Comparison of ENCODE assay signal across 9 cellular contexts in the genomic region with DNA sequence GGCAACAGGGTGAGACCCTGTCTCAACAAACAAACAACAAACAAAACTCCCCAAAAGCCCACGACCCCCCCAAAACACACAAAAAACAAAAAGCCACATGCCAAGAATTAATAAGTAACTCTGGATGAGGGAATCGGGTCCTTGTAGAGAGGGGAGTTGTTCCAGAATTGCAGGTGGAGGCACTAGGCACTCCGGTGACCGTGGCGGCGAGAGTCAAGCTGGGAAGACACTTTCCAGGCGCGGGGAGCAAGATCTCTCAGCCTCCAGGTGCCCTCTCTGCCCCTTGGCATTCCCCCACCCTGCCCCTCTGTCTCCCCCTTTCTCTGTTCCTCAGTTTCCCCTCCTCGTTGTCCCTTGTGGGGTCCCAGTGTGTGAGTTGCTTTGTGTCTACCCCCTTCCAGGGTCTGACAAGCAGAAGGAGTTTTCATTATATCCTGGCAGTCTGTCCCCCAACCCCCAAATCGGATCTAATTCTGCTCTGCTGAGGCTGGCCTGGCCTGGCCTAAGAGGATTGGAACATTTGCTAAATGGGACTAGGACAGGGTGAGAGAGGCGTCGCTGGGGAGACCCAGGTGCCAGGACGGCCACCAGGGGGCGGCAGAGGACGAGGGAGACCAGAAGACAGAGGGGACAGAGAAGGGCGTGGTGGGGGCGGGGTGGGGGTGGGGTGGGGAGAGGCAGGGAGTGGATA. TPM values are rescaled to one million over a fixed set of nuclear protein-coding genes. Genes with fewer than 3 reads are reported as not detected.
DNase-seq lines count a peak whose midpoint lies in the region; ATAC-seq, FAIRE-seq and TF ChIP-seq lines count a peak whose summit lies in the region.
"Had no signal": no experiment of that assay in that cellular context is flagged by ENCODE, and none has a peak within 500 bp of the region (broad histone marks: within the 10 kb centered on the region; RNA-seq: fewer than 3 reads in every experiment).

No MANE protein-coding gene starts in this region.

- no peaks in the 10 kb centered on the region for H3K36me3 ChIP-seq in keratinocyte (ENCODE audit: control insufficient read depth in 2 of 2, extremely low read depth in 1 of 2, insufficient read depth in 2 of 2, low read length in 2 of 2)

- no peak overlapping the region for H3K4me3 Mint-ChIP-seq in MCF 10A (ENCODE audit: unreplicated experiment)

- ATAC-seq in HG02852 (IDR thresholded peaks at IDR 0.05; ENCODE audit: unreplicated experiment): no peak

- no peak overlapping the region for H3K27ac ChIP-seq in keratinocyte (ENCODE audit: control insufficient read depth, insufficient read depth, low read length)

- H3K27me3 ChIP-seq in keratinocyte (ENCODE audit: control insufficient read depth, extremely low read depth, insufficient read depth, low read length): no peaks in the 10 kb centered on the region

- no peaks in the 10 kb centered on the region for H3K9me1 ChIP-seq in keratinocyte (ENCODE audit: control insufficient read depth, extremely low read depth, insufficient read depth, low read length)

- TF ChIP-seq CTCF in WI38 (IDR thresholded peaks at IDR 0.05; ENCODE audit: low read depth, low read length): peak; percentile 39
- peak; percentile 48 for TF ChIP-seq CTCF in MCF 10A (IDR thresholded peaks at IDR 0.05; ENCODE audit: unreplicated experiment)
- TF ChIP-seq CTCF in keratinocyte (optimal IDR thresholded peaks at IDR 0.05 in 1 of 3, IDR thresholded peaks at IDR 0.05 in 1 of 3, conservative IDR thresholded peaks at IDR 0.05 in 1 of 3; ENCODE audit: extremely low read depth in 1 of 3, insufficient read depth in 2 of 3, low read length in 3 of 3): peak; percentile 36 to 81 (median 76)

- H3K27ac Mint-ChIP-seq in MCF 10A (ENCODE audit: low read depth, unreplicated experiment): no peak overlapping the region

- no peaks in the 10 kb centered on the region for H3K9me3 ChIP-seq in keratinocyte (ENCODE audit: control insufficient read depth, low read depth, low read length)

- H3K4me1 Mint-ChIP-seq in MCF 10A (ENCODE audit: insufficient read depth, unreplicated experiment): no peaks in the 10 kb centered on the region

- no peaks in the 10 kb centered on the region for H4K20me1 ChIP-seq in keratinocyte (ENCODE audit: control insufficient read depth, extremely low read depth, insufficient read depth, low read length)

- H3K4me1 ChIP-seq in keratinocyte (ENCODE audit: control insufficient read depth, extremely low read depth, insufficient read depth, low read length): no peaks in the 10 kb centered on the region

- peaks cover 8% of the 10 kb centered on the region for H3K27me3 Mint-ChIP-seq in MCF 10A (ENCODE audit: insufficient read depth, unreplicated experiment)

- dilution Hi-C loops in keratinocyte (cut with MboI; ENCODE audit: extremely low pct_ligation_motif_present, low sequenced_read_pairs): no loop called here

- no peaks in the 10 kb centered on the region for H3K36me3 Mint-ChIP-seq in MCF 10A (ENCODE audit: insufficient read depth, unreplicated experiment)

- H3K4me2 ChIP-seq in keratinocyte (ENCODE audit: control insufficient read depth, extremely low read depth, insufficient read depth, low read depth, low read length): no peak overlapping the region

- intact Hi-C loops in MCF 10A (cut with micrococcal nuclease): no loop called here

- H3K79me2 ChIP-seq in keratinocyte (ENCODE audit: control insufficient read depth, insufficient read depth, low read length): no peaks in the 10 kb centered on the region

- no peak for FAIRE-seq in keratinocyte (lab: Jason Lieb, UNC)
- FAIRE-seq: A204.1 had no signal

- CTCF ChIA-PET in MCF 10A (lab: Yijun Ruan, JAX): interaction anchor here (0.5 to 1.2 kb wide), 3 partner anchors 22 to 81 kb away, joined by 3 to 5 read pairs (median 3); no protein-coding TSS in a partner anchor

- BruUV-seq in MCF 10A (replicated peaks; lab: Mats Ljungman, UMichigan): no TSS peak

- H3K9me3 Mint-ChIP-seq in MCF 10A (ENCODE audit: unreplicated experiment): no peaks in the 10 kb centered on the region

- no peak overlapping the region for H3K4me3 ChIP-seq in WI38 (ENCODE audit: low read depth, low read length)
- H3K4me3 ChIP-seq in keratinocyte (ENCODE audit: control insufficient read depth in 2 of 3, extremely low read depth in 1 of 3, insufficient read depth in 2 of 3, low read depth in 1 of 3, low read length in 3 of 3): no peak overlapping the region

- H3K9ac ChIP-seq in keratinocyte (ENCODE audit: control insufficient read depth, extremely low read depth, insufficient read depth, low read length): no peak overlapping the region

- DNase-seq in DMS53 (lab: John Stamatoyannopoulos, UW) (peak; percentile 67), DMS53 treated with DMSO at 0.1 percent for 48 hours (lab: John Stamatoyannopoulos, UW; ENCODE audit: unreplicated experiment) (no peak), NCI-H1105 (lab: John Stamatoyannopoulos, UW) (peak; percentile 51), MCF 10A (ENCODE audit: unreplicated experiment) (peak; percentile 81), keratinocyte (ENCODE audit: low read depth, low spot score) (no peak)
- DNase-seq in stimulated activated CD4-positive, alpha-beta T cell treated with anti-CD3 and anti-CD28 coated beads, Interleukin-2, amount 100 ng/mL, for 48 hours: peak; percentile 88 to 89

- POLR2A ChIA-PET in MCF 10A (lab: Yijun Ruan, JAX): no interaction called here

- no peak overlapping the region for H2AFZ ChIP-seq in keratinocyte (ENCODE audit: control insufficient read depth, low read length)

RNA-seq across cellular contexts. Expression of gene CRX, which starts 8.3 kb away (rescaled TPM):
- total RNA-seq in MCF 10A (2022): not detected in 2 replicates
- polyA plus RNA-seq in keratinocyte: not detected in 3 replicates
- polyA plus RNA-seq in keratinocyte (2011; ENCODE audit: low read depth): not detected
- not detected in 2 replicates for polyA plus RNA-seq in keratinocyte (2011; cell fraction: cytosol; rRNA removed)
- not detected in 2 replicates for polyA plus RNA-seq in keratinocyte (2011; cell fraction: nucleus; rRNA removed)
- polyA plus RNA-seq in keratinocyte (2012; ENCODE audit: low replicate concordance): not detected in 2 replicates
- polyA minus RNA-seq in keratinocyte: not detected in 3 replicates
- not detected for polyA minus RNA-seq in keratinocyte (2011; cell fraction: cytosol; rRNA and poly(A)+ RNA removed)
- polyA minus RNA-seq in keratinocyte (2011; cell fraction: nucleus; rRNA and poly(A)+ RNA removed): not detected in 2 replicates

RNA-seq across cellular contexts. Expression of gene TPRX1, which starts 9.1 kb away (rescaled TPM):
- not detected in 2 replicates for total RNA-seq in MCF 10A (2022)
- polyA plus RNA-seq in keratinocyte: not detected in 3 replicates
- polyA plus RNA-seq in keratinocyte (2011; ENCODE audit: low read depth): not detected
- not detected in 2 replicates for polyA plus RNA-seq in keratinocyte (2011; cell fraction: cytosol; rRNA removed)
- polyA plus RNA-seq in keratinocyte (2011; cell fraction: nucleus; rRNA removed): not detected in 2 replicates
- polyA plus RNA-seq in keratinocyte (2012; ENCODE audit: low replicate concordance): not detected in 2 replicates
- not detected in 3 replicates for polyA minus RNA-seq in keratinocyte
- not detected for polyA minus RNA-seq in keratinocyte (2011; cell fraction: cytosol; rRNA and poly(A)+ RNA removed)
- polyA minus RNA-seq in keratinocyte (2011; cell fraction: nucleus; rRNA and poly(A)+ RNA removed): not detected in 2 replicates

RNA-seq across cellular contexts. Expression of gene SELENOW, which starts 34.9 kb away (rescaled TPM):
- 93.5 and 115 TPM in 2 replicates for total RNA-seq in MCF 10A (2022)
- polyA plus RNA-seq in keratinocyte: 421 to 777 TPM (median 509 TPM) in 3 replicates
- polyA plus RNA-seq in keratinocyte (2011; ENCODE audit: low read depth): 95.6 TPM
- polyA plus RNA-seq in keratinocyte (2011; cell fraction: cytosol; rRNA removed): 628 and 828 TPM in 2 replicates
- polyA plus RNA-seq in keratinocyte (2011; cell fraction: nucleus; rRNA removed): 193 and 224 TPM in 2 replicates
- polyA plus RNA-seq in keratinocyte (2012; ENCODE audit: low replicate concordance): 242 and 370 TPM in 2 replicates
- 130 to 266 TPM (median 265 TPM) in 3 replicates for polyA minus RNA-seq in keratinocyte
- 221 TPM for polyA minus RNA-seq in keratinocyte (2011; cell fraction: cytosol; rRNA and poly(A)+ RNA removed)
- polyA minus RNA-seq in keratinocyte (2011; cell fraction: nucleus; rRNA and poly(A)+ RNA removed): 38.6 and 40.7 TPM in 2 replicates

RNA-seq across cellular contexts. Expression of gene TPRX2, which starts 45.6 kb away (rescaled TPM):
- not detected in 2 replicates for total RNA-seq in MCF 10A (2022)
- not detected in 3 replicates for polyA plus RNA-seq in keratinocyte
- not detected for polyA plus RNA-seq in keratinocyte (2011; ENCODE audit: low read depth)
- polyA plus RNA-seq in keratinocyte (2011; cell fraction: cytosol; rRNA removed): not detected in 2 replicates
- not detected in 2 replicates for polyA plus RNA-seq in keratinocyte (2011; cell fraction: nucleus; rRNA removed)
- polyA plus RNA-seq in keratinocyte (2012; ENCODE audit: low replicate concordance): not detected in 2 replicates
- not detected in 3 replicates for polyA minus RNA-seq in keratinocyte
- not detected for polyA minus RNA-seq in keratinocyte (2011; cell fraction: cytosol; rRNA and poly(A)+ RNA removed)
- polyA minus RNA-seq in keratinocyte (2011; cell fraction: nucleus; rRNA and poly(A)+ RNA removed): not detected in 2 replicates

Comparison
In these comparisons a context has a peak if more than half of its experiments do, and no peak if none do; other contexts are left out.
1. DNase-seq: peak in DMS53 (single experiment), NCI-H1105 (single experiment), MCF 10A (single experiment) and stimulated activated CD4-positive, alpha-beta T cell treated with anti-CD3 and anti-CD28 coated beads, Interleukin-2, amount 100 ng/mL, for 48 hours (2 of 2); none in DMS53 treated with DMSO at 0.1 percent for 48 hours (single experiment) and keratinocyte (single experiment).
2. Peak in every context shown above with its lines, with median percentiles within 50 percentile points of each other: CTCF ChIP-seq.